Comparison of ENCODE assay signal across 36 cellular contexts in the genomic region with DNA sequence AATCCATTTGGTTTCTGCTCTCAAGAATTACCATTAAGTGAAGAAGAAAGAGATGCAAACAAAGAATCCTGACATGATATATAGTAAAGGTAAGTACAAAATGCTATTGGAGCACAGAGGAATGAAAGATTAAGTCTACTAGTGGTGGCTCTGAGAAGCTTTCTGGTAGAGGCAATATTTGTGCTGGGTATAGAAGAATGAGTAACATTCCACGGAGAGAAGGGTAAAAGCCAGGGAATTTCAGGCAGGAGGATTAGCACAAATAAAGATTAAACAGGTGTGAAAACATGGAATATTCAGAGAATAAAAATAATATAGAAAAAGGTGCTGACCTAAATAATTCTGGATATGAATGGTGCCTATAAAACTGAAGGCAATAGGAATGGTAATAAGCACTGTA.
"Had no signal": no experiment of that assay in that cellular context is flagged by ENCODE, and none has a peak within 500 bp of the region (broad histone marks: within the 10 kb centered on the region; RNA-seq: fewer than 3 reads in every experiment).

No MANE protein-coding gene starts in this region.

- H3K4me1 Mint-ChIP-seq: brain had no signal

- ATAC-seq: activated CD4-positive, alpha-beta T cell treated with anti-CD3 and anti-CD28 coated beads for 36 hours; activated CD4-positive, CD25-positive, alpha-beta regulatory T cell treated with anti-CD3 and anti-CD28 coated beads, Interleukin-2, amount 50 U/mL, for 24 hours; activated CD8-positive, alpha-beta memory T cell treated with anti-CD3 and anti-CD28 coated beads, Interleukin-2, amount 10 ng/mL, durations not matched to agents 7 days and 5 days; activated CD8-positive, alpha-beta T cell treated with anti-CD3 and anti-CD28 coated beads, Interleukin-2, amount 10 ng/mL, durations not matched to agents 7 days and 5 days; activated naive CD8-positive, alpha-beta T cell treated with anti-CD3 and anti-CD28 coated beads, Interleukin-2, amount 50 U/mL, for 24 hours; WTC11 had no signal

- H3K27me3 Mint-ChIP-seq: activated CD4-positive, alpha-beta memory T cell treated with anti-CD3 and anti-CD28 coated beads, Interleukin-2, amount 10 ng/mL, durations not matched to agents 7 days and 5 days; activated CD4-positive, alpha-beta T cell treated with anti-CD3 and anti-CD28 coated beads for 36 hours; activated CD4-positive, alpha-beta T cell treated with anti-CD3 and anti-CD28 coated beads, Interleukin-2, amount 10 ng/mL, durations not matched to agents 7 days and 5 days; activated CD8-positive, alpha-beta memory T cell treated with anti-CD3 and anti-CD28 coated beads, Interleukin-2, amount 10 ng/mL, durations not matched to agents 7 days and 5 days; activated naive CD4-positive, alpha-beta T cell treated with anti-CD3 and anti-CD28 coated beads, Interleukin-2, amount 10 ng/mL, durations not matched to agents 7 days and 5 days; activated naive CD4-positive, alpha-beta T cell treated with anti-CD3 and anti-CD28 coated beads, Interleukin-2, amount 50 U/mL, for 24 hours; activated naive CD8-positive, alpha-beta T cell; activated naive CD8-positive, alpha-beta T cell treated with anti-CD3 and anti-CD28 coated beads, Interleukin-2, amount 10 ng/mL, durations not matched to agents 7 days and 5 days; activated naive CD8-positive, alpha-beta T cell treated with anti-CD3 and anti-CD28 coated beads, Interleukin-2, amount 50 U/mL, for 24 hours; activated T-cell treated with anti-CD3 and anti-CD28 coated beads, Interleukin-2, amount 50 U/mL, for 24 hours; brain had no signal

- H3K27ac Mint-ChIP-seq: activated CD4-positive, alpha-beta memory T cell treated with anti-CD3 and anti-CD28 coated beads, Interleukin-2, amount 10 ng/mL, durations not matched to agents 7 days and 5 days; activated CD4-positive, alpha-beta T cell treated with anti-CD3 and anti-CD28 coated beads for 36 hours; activated CD4-positive, alpha-beta T cell treated with anti-CD3 and anti-CD28 coated beads, Interleukin-2, amount 10 ng/mL, durations not matched to agents 7 days and 5 days; activated CD8-positive, alpha-beta memory T cell treated with anti-CD3 and anti-CD28 coated beads, Interleukin-2, amount 10 ng/mL, durations not matched to agents 7 days and 5 days; activated CD8-positive, alpha-beta T cell treated with anti-CD3 and anti-CD28 coated beads, Interleukin-2, amount 10 ng/mL, durations not matched to agents 7 days and 5 days; activated naive CD4-positive, alpha-beta T cell treated with anti-CD3 and anti-CD28 coated beads, Interleukin-2, amount 10 ng/mL, durations not matched to agents 7 days and 5 days; activated naive CD4-positive, alpha-beta T cell treated with anti-CD3 and anti-CD28 coated beads, Interleukin-2, amount 50 U/mL, for 24 hours; activated naive CD8-positive, alpha-beta T cell; activated naive CD8-positive, alpha-beta T cell treated with anti-CD3 and anti-CD28 coated beads, Interleukin-2, amount 10 ng/mL, durations not matched to agents 7 days and 5 days; activated naive CD8-positive, alpha-beta T cell treated with anti-CD3 and anti-CD28 coated beads, Interleukin-2, amount 50 U/mL, for 24 hours; activated T-cell treated with anti-CD3 and anti-CD28 coated beads, Interleukin-2, amount 50 U/mL, for 24 hours; activated T-helper 2 cell treated with anti-CD3 and anti-CD28 coated beads, Interferon-gamma antibody, Interleukin-2, Interleukin-4, amounts not matched to agents 10 μg/mL and 5 μg/mL and 100 μg/mL, durations not matched to agents 14 hours and 24 hours and 36 hours; brain; T-helper 1 cell treated with Interleukin-12 subunit alpha and Interleukin-12 subunit beta and Interleukin-4 antibody, amounts not matched to agents 30 μg/mL and 1 μg/mL, for 36 hours; T-helper 2 cell treated with Interferon-gamma antibody and Interleukin-4, amounts not matched to agents 5 μg/mL and 100 μg/mL, for 36 hours; WTC11 had no signal

- H3K4me3 Mint-ChIP-seq: activated CD4-positive, alpha-beta memory T cell treated with anti-CD3 and anti-CD28 coated beads, Interleukin-2, amount 10 ng/mL, durations not matched to agents 7 days and 5 days; activated CD4-positive, alpha-beta T cell treated with anti-CD3 and anti-CD28 coated beads for 36 hours; activated CD4-positive, alpha-beta T cell treated with anti-CD3 and anti-CD28 coated beads, Interleukin-2, amount 10 ng/mL, durations not matched to agents 7 days and 5 days; activated CD8-positive, alpha-beta memory T cell treated with anti-CD3 and anti-CD28 coated beads, Interleukin-2, amount 10 ng/mL, durations not matched to agents 7 days and 5 days; activated CD8-positive, alpha-beta T cell treated with anti-CD3 and anti-CD28 coated beads, Interleukin-2, amount 10 ng/mL, durations not matched to agents 7 days and 5 days; activated naive CD4-positive, alpha-beta T cell treated with anti-CD3 and anti-CD28 coated beads, Interleukin-2, amount 10 ng/mL, durations not matched to agents 7 days and 5 days; activated naive CD4-positive, alpha-beta T cell treated with anti-CD3 and anti-CD28 coated beads, Interleukin-2, amount 50 U/mL, for 24 hours; activated naive CD8-positive, alpha-beta T cell; activated naive CD8-positive, alpha-beta T cell treated with anti-CD3 and anti-CD28 coated beads, Interleukin-2, amount 10 ng/mL, durations not matched to agents 7 days and 5 days; activated naive CD8-positive, alpha-beta T cell treated with anti-CD3 and anti-CD28 coated beads, Interleukin-2, amount 50 U/mL, for 24 hours; activated T-cell treated with anti-CD3 and anti-CD28 coated beads, Interleukin-2, amount 50 U/mL, for 24 hours; brain; T-helper 1 cell treated with Interleukin-12 subunit alpha and Interleukin-12 subunit beta and Interleukin-4 antibody, amounts not matched to agents 30 μg/mL and 1 μg/mL, for 36 hours; T-helper 2 cell treated with Interferon-gamma antibody and Interleukin-4, amounts not matched to agents 5 μg/mL and 100 μg/mL, for 36 hours; WTC11 had no signal

- H3K9me3 Mint-ChIP-seq: activated naive CD4-positive, alpha-beta T cell treated with anti-CD3 and anti-CD28 coated beads, Interleukin-2, amount 50 U/mL, for 24 hours had no signal

- DNase-seq: activated CD4-positive, alpha-beta memory T cell treated with anti-CD3 and anti-CD28 coated beads, Interleukin-2, amount 10 ng/mL, durations not matched to agents 7 days and 5 days; activated CD4-positive, alpha-beta T cell treated with anti-CD3 and anti-CD28 coated beads for 1 hour; activated CD4-positive, alpha-beta T cell treated with anti-CD3 and anti-CD28 coated beads for 36 hours; activated CD4-positive, alpha-beta T cell treated with anti-CD3 and anti-CD28 coated beads for 48 hours; activated CD4-positive, alpha-beta T cell treated with anti-CD3 and anti-CD28 coated beads, Interleukin-2, amount 10 ng/mL, durations not matched to agents 7 days and 5 days; activated CD4-positive, alpha-beta T cell treated with anti-CD3 and anti-CD28 coated beads, Interleukin-2, amount 50 U/mL, for 48 hours; activated CD4-positive, CD25-positive, alpha-beta regulatory T cell; activated CD8-positive, alpha-beta memory T cell treated with anti-CD3 and anti-CD28 coated beads for 24 hours; activated CD8-positive, alpha-beta memory T cell treated with anti-CD3 and anti-CD28 coated beads, Interleukin-2, amount 10 ng/mL, durations not matched to agents 7 days and 5 days; activated CD8-positive, alpha-beta memory T cell treated with anti-CD3 and anti-CD28 coated beads, Interleukin-2, amount 50 U/mL, for 48 hours; activated CD8-positive, alpha-beta T cell treated with anti-CD3 and anti-CD28 coated beads, Interleukin-2, amount 10 ng/mL, durations not matched to agents 7 days and 5 days; activated effector memory CD4-positive, alpha-beta T cell treated with Interleukin-2 at 50 U/mL for 16 hours; activated gamma-delta T cell; activated naive CD4-positive, alpha-beta T cell treated with anti-CD3 and anti-CD28 coated beads, Interleukin-2, amount 10 ng/mL, durations not matched to agents 7 days and 5 days; activated naive CD4-positive, alpha-beta T cell treated with Interleukin-2 at 50 U/mL for 16 hours; activated naive CD8-positive, alpha-beta T cell treated with anti-CD3 and anti-CD28 coated beads, Interleukin-2, amount 10 ng/mL, durations not matched to agents 7 days and 5 days; activated naive CD8-positive, alpha-beta T cell treated with anti-CD3 and anti-CD28 coated beads, Interleukin-2, amount 50 U/mL, for 24 hours; activated T-cell treated with anti-CD3 and anti-CD28 coated beads, Interleukin-2, amount 50 U/mL, for 24 hours; activated T-cell treated with anti-CD3 and anti-CD28 coated beads, Interleukin-2, amount 50 U/mL, for 48 hours; amygdala; anterior cingulate cortex; central memory CD4-positive, alpha-beta T cell; T-helper 1 cell; T-helper 2 cell; T-helper 9 cell had no signal

- H3K27me3 ChIP-seq: ascending aorta had no signal

- FAIRE-seq: TTC549 had no signal

- H3K27ac ChIP-seq: ascending aorta, VCaP had no signal

- H3K4me3 ChIP-seq: ascending aorta had no signal

- H3K4me1 ChIP-seq: ascending aorta had no signal
